In genomic region chr9:128916745-128917144, GRCh38 we compare ENCODE assay signal across 1 cellular context.
TF ChIP-seq lines count a peak whose summit lies in the region.

No MANE protein-coding gene starts in this region.

TF ChIP-seq in GM23338, 12 proteins besides CTCF, POLR2A, EP300 and RAD21 (continued from another document):
- TF ChIP-seq ZNF462 (CRISPR knock-in tag; IDR thresholded peaks at IDR 0.05) (no peak), POLR2AphosphoS5 (IDR thresholded peaks at IDR 0.05; ENCODE audit: low read depth) (no peak), ZNF114 (CRISPR knock-in tag; IDR thresholded peaks at IDR 0.05) (no peak), ETS1 (IDR thresholded peaks at IDR 0.05) (no peak)
